Comparison of ENCODE assay signal across 28 cellular contexts in genomic region chr9:25377039-25377438, GRCh38.
"Had no signal": no experiment of that assay in that cellular context is flagged by ENCODE, and none has a peak within 500 bp of the region (broad histone marks: within the 10 kb centered on the region; RNA-seq: fewer than 3 reads in every experiment).

No MANE protein-coding gene starts in this region.

- H3K27ac ChIP-seq: neutrophil, pancreas, psoas muscle, right lobe of liver, sigmoid colon, stomach, thoracic aorta, thyroid gland, tibial nerve, upper lobe of left lung, vagina had no signal

- H3K4me1 Mint-ChIP-seq: naive thymus-derived CD8-positive, alpha-beta T cell; nephron progenitor cell; neural crest cell; stimulated activated effector memory CD8-positive, alpha-beta T cell treated with anti-CD3 and anti-CD28 coated beads, Interleukin-12 subunit alpha, Interleukin-12 subunit beta, amount 100 ng/mL, for 72 hours; stimulated activated naive B cell treated with anti-CD40 and anti-IgM and Interleukin-4, amounts not matched to agents 10 μg/mL and 1 μg/mL and 100 μg/mL, for 72 hours had no signal

- H3K27me3 ChIP-seq: neutrophil, pancreas, right lobe of liver, sigmoid colon, stomach, thyroid gland, tibial nerve, upper lobe of left lung, vagina had no signal

- H3K4me3 Mint-ChIP-seq: naive thymus-derived CD8-positive, alpha-beta T cell; natural killer cell treated with Interleukin-12 subunit alpha and Interleukin-12 subunit beta and Interleukin-15 and Interleukin-18, amount 100 ng/mL, for 72 hours; nephron progenitor cell; neural crest cell; stimulated activated effector memory CD8-positive, alpha-beta T cell treated with anti-CD3 and anti-CD28 coated beads, Interleukin-12 subunit alpha, Interleukin-12 subunit beta, amount 100 ng/mL, for 72 hours; stimulated activated naive B cell treated with anti-CD40 and anti-IgM and Interleukin-4, amounts not matched to agents 10 μg/mL and 1 μg/mL and 100 μg/mL, for 72 hours; stimulated activated naive CD8-positive, alpha-beta T cell treated with anti-CD3 and anti-CD28 coated beads, Interleukin-15, Interleukin-2, amounts not matched to agents 100 ng/mL and 50 ng/mL, for 24 hours had no signal

- DNase-seq: naive thymus-derived CD8-positive, alpha-beta T cell; nephron progenitor cell; nucleus accumbens; pancreas; psoas muscle; right lobe of liver; sigmoid colon; small intestine; stimulated activated CD4-positive, alpha-beta T cell treated with anti-CD3 and anti-CD28 coated beads, Interleukin-15, amount 100 ng/mL, for 24 hours; stimulated activated CD4-positive, alpha-beta T cell treated with anti-CD3 and anti-CD28 coated beads, Interleukin-2, amount 100 ng/mL, for 24 hours; stimulated activated CD4-positive, alpha-beta T cell treated with anti-CD3 and anti-CD28 coated beads, Interleukin-2, amount 100 ng/mL, for 48 hours; stimulated activated CD4-positive, alpha-beta T cell treated with anti-CD3 and anti-CD28 coated beads, Interleukin-4, amount 100 ng/mL, for 24 hours; stimulated activated naive B cell treated with anti-CD40 and anti-IgM and Interleukin-4, amounts not matched to agents 10 μg/mL and 1 μg/mL and 100 μg/mL, for 72 hours; stimulated activated naive CD4-positive, alpha-beta T cell treated with Interleukin-2 at 50 U/mL for 16 hours; stomach; thyroid gland; trophoblast cell had no signal

- H3K27me3 Mint-ChIP-seq: naive thymus-derived CD8-positive, alpha-beta T cell; natural killer cell treated with Interleukin-12 subunit alpha and Interleukin-12 subunit beta and Interleukin-15 and Interleukin-18, amount 100 ng/mL, for 72 hours; progenitor cell of endocrine pancreas; stimulated activated naive B cell treated with anti-CD40 and anti-IgM and Interleukin-4, amounts not matched to agents 10 μg/mL and 1 μg/mL and 100 μg/mL, for 72 hours; stimulated activated naive CD8-positive, alpha-beta T cell treated with anti-CD3 and anti-CD28 coated beads, Interleukin-15, Interleukin-2, amounts not matched to agents 100 ng/mL and 50 ng/mL, for 24 hours had no signal

- ATAC-seq: naive thymus-derived CD8-positive, alpha-beta T cell; natural killer cell treated with Interleukin-12 subunit alpha and Interleukin-12 subunit beta and Interleukin-15 and Interleukin-18, amount 100 ng/mL, for 72 hours; pancreas; psoas muscle; right cardiac atrium; right lobe of liver; stimulated activated effector memory CD8-positive, alpha-beta T cell treated with anti-CD3 and anti-CD28 coated beads, Interleukin-12 subunit alpha, Interleukin-12 subunit beta, amount 100 ng/mL, for 72 hours; stimulated activated naive B cell treated with anti-CD40 and anti-IgM and Interleukin-4, amounts not matched to agents 10 μg/mL and 1 μg/mL and 100 μg/mL, for 72 hours had no signal

- H3K4me3 ChIP-seq: pancreas, psoas muscle, right lobe of liver, sigmoid colon, stomach, thoracic aorta, thyroid gland, tibial nerve, upper lobe of left lung, vagina had no signal

- H3K36me3 Mint-ChIP-seq: stimulated activated effector memory CD8-positive, alpha-beta T cell treated with anti-CD3 and anti-CD28 coated beads, Interleukin-12 subunit alpha, Interleukin-12 subunit beta, amount 100 ng/mL, for 72 hours; stimulated activated naive B cell treated with anti-CD40 and anti-IgM and Interleukin-4, amounts not matched to agents 10 μg/mL and 1 μg/mL and 100 μg/mL, for 72 hours had no signal

- H3K9me3 ChIP-seq: neutrophil, pancreas, psoas muscle, right lobe of liver, sigmoid colon, thoracic aorta, thyroid gland, tibial nerve, upper lobe of left lung, vagina had no signal

- H3K27ac Mint-ChIP-seq: naive thymus-derived CD8-positive, alpha-beta T cell; natural killer cell treated with Interleukin-12 subunit alpha and Interleukin-12 subunit beta and Interleukin-15 and Interleukin-18, amount 100 ng/mL, for 72 hours; nephron progenitor cell; progenitor cell of endocrine pancreas; stimulated activated effector memory CD8-positive, alpha-beta T cell treated with anti-CD3 and anti-CD28 coated beads, Interleukin-12 subunit alpha, Interleukin-12 subunit beta, amount 100 ng/mL, for 72 hours; stimulated activated naive B cell treated with anti-CD40 and anti-IgM and Interleukin-4, amounts not matched to agents 10 μg/mL and 1 μg/mL and 100 μg/mL, for 72 hours; stimulated activated naive CD8-positive, alpha-beta T cell treated with anti-CD3 and anti-CD28 coated beads, Interleukin-15, Interleukin-2, amounts not matched to agents 100 ng/mL and 50 ng/mL, for 24 hours had no signal

- H3K4me1 ChIP-seq: pancreas, psoas muscle, right lobe of liver, sigmoid colon, stomach, thyroid gland, tibial nerve, upper lobe of left lung, vagina had no signal

- H3K9me3 Mint-ChIP-seq: nephron progenitor cell had no signal

- H3K36me3 ChIP-seq: neutrophil, pancreas, right lobe of liver, sigmoid colon, stomach, thoracic aorta, thyroid gland, tibial nerve, upper lobe of left lung, vagina had no signal
